ENCODE assay signal across 8 cellular contexts in genomic region chr12:62919827-62920226, GRCh38. TPM values are rescaled to one million over a fixed set of nuclear protein-coding genes. Genes with fewer than 3 reads are reported as not detected.
DNase-seq lines count a peak whose midpoint lies in the region; ATAC-seq and TF ChIP-seq lines count a peak whose summit lies in the region.

No MANE protein-coding gene starts in this region.

- H3K4me1 ChIP-seq in left ventricle myocardium inferior = peaks cover 46% of the 10 kb centered on the region

- H3K4me3 ChIP-seq in AG09309 (ENCODE audit: control insufficient read depth, low read depth, low read length) (no peak overlapping the region), left ventricle myocardium inferior (no peak overlapping the region)

- intact Hi-C loops in left ventricle myocardium inferior (cut with micrococcal nuclease) = no loop called here
- intact Hi-C loops in left colon (cut with DNase I, micrococcal nuclease) = no loop called here

- peak overlapping the region; percentile 45 for H3K27ac ChIP-seq in left ventricle myocardium inferior (replicated peaks)

- TF ChIP-seq CTCF in AG09309 (IDR thresholded peaks at IDR 0.05; ENCODE audit: control insufficient read depth, insufficient read depth, low read depth, low read length, missing control alignments) (no peak), left ventricle myocardium inferior (IDR thresholded peaks at IDR 0.05; ENCODE audit: borderline replicate concordance) (no peak)

- no peaks in the 10 kb centered on the region for H3K9me3 ChIP-seq in left ventricle myocardium inferior (replicated peaks)

- ATAC-seq in GM21737 (IDR thresholded peaks at IDR 0.05; ENCODE audit: unreplicated experiment) = no peak
- ATAC-seq in GM19351 (IDR thresholded peaks at IDR 0.05; ENCODE audit: unreplicated experiment) = no peak
- no peak for ATAC-seq in left colon

- no peaks in the 10 kb centered on the region for H3K36me3 ChIP-seq in left ventricle myocardium inferior

- DNase-seq in AG09309 (ENCODE audit: low read depth) (peak; percentile 41), NAMALWA (ENCODE audit: low spot score) (peak; percentile 20), SHP77 treated with DMSO at 0.1 percent for 48 hours (lab: John Stamatoyannopoulos, UW) (peak; percentile 57), left ventricle myocardium inferior (no peak), T1000 (lab: John Stamatoyannopoulos, UW) (no peak), left colon (no peak)

- no peaks in the 10 kb centered on the region for H3K27me3 ChIP-seq in left ventricle myocardium inferior (ENCODE audit: low read depth)

RNA-seq across cellular contexts. Expression of gene PPM1H, which starts 15.1 kb away (rescaled TPM):
- total RNA-seq in left ventricle myocardium inferior = 6.0 TPM
- 1 to 10 TPM; 7.6 to 7.9 TPM for total RNA-seq in left colon

Comparison
In these comparisons a context has a peak if more than half of its experiments do, and no peak if none do; other contexts are left out.
1. DNase-seq: peak in AG09309 (single experiment), NAMALWA (single experiment) and SHP77 treated with DMSO at 0.1 percent for 48 hours (single experiment); none in left ventricle myocardium inferior (single experiment), T1000 (single experiment) and left colon (0 of 2).